In genomic region chr17:17514993-17515920, GRCh38 we compare ENCODE assay signal across 13 cellular contexts. TPM values are rescaled to one million over a fixed set of nuclear protein-coding genes. Genes with fewer than 3 reads are reported as not detected.
DNase-seq lines count a peak whose midpoint lies in the region; ATAC-seq and TF ChIP-seq lines count a peak whose summit lies in the region.
"Had no signal": no experiment of that assay in that cellular context is flagged by ENCODE, and none has a peak within 500 bp of the region (broad histone marks: within the 10 kb centered on the region; RNA-seq: fewer than 3 reads in every experiment).

No MANE protein-coding gene starts in this region.

- POLR2A ChIA-PET in AG04449 (lab: Yijun Ruan, JAX), result interaction anchor here (0.7 to 1.3 kb wide), 3 partner anchors 19 to 115 kb away, joined by 3 to 4 read pairs (median 3); partner anchors contain the start of gene RASD1

- CTCF ChIA-PET in AG04449 (lab: Yijun Ruan, JAX), result interaction anchor here (0.9 to 4.0 kb wide), 7 partner anchors 13 to 518 kb away, joined by 3 to 28 read pairs (median 4); partner anchors contain the start of gene RASD1

- H3K27ac ChIP-seq in colonic mucosa, result no peak overlapping the region
- H3K27ac ChIP-seq: heart left ventricle had no signal

- peak overlapping the region; percentile 5 for H3K9ac ChIP-seq in mucosa of stomach (ENCODE audit: low read length)
- H3K9ac ChIP-seq in colonic mucosa (ENCODE audit: low read depth in 2 of 2, low read length in 2 of 2), result no peak overlapping the region

- intact Hi-C loops in colonic mucosa (cut with DNase I), result no loop called here

- H3K4me3 ChIP-seq in AG04449 (ENCODE audit: low read depth, low read length) (no peak overlapping the region), choroid plexus epithelial cell (ENCODE audit: low read depth, low read length) (no peak overlapping the region), mucosa of stomach (ENCODE audit: low read length) (no peak overlapping the region), colonic mucosa (no peak overlapping the region)
- H3K4me3 ChIP-seq: coronary artery, heart left ventricle had no signal

- H3K27me3 ChIP-seq in mucosa of stomach (ENCODE audit: control insufficient read depth, insufficient read depth, low read length) (no peaks in the 10 kb centered on the region), colonic mucosa (no peaks in the 10 kb centered on the region)
- H3K27me3 ChIP-seq: heart left ventricle had no signal

- DNase-seq in AG04449 (ENCODE audit: low read depth, low spot score), result peak; percentile 71
- peak; percentile 36 for DNase-seq in HK-2 (ENCODE audit: unreplicated experiment)
- peak; percentile 24 for DNase-seq in choroid plexus epithelial cell (ENCODE audit: low read depth)
- DNase-seq in DMS114 treated with DMSO at 0.1 percent for 48 hours (lab: John Stamatoyannopoulos, UW; ENCODE audit: unreplicated experiment), result no peak
- no peak for DNase-seq in colonic mucosa
- DNase-seq: activated effector memory CD4-positive, alpha-beta T cell treated with anti-CD3 and anti-CD28 coated beads, Interleukin-2, amount 50 U/mL, for 16 hours; NCI-H345 had no signal

- no peak for ATAC-seq in GM21723 (IDR thresholded peaks at IDR 0.05; ENCODE audit: unreplicated experiment)
- no peak for ATAC-seq in HG02571 (IDR thresholded peaks at IDR 0.05; ENCODE audit: unreplicated experiment)
- ATAC-seq: activated CD4-positive, CD25-positive, alpha-beta regulatory T cell treated with anti-CD3 and anti-CD28 coated beads, Interleukin-2, amount 50 U/mL, for 24 hours had no signal

- TF ChIP-seq CTCF in AG04449 (IDR thresholded peaks at IDR 0.05; ENCODE audit: insufficient read depth, low read length, missing control alignments), result no peak
- no peak for TF ChIP-seq CTCF in choroid plexus epithelial cell (conservative IDR thresholded peaks at IDR 0.05; ENCODE audit: low read depth, low read length)
- no peak for TF ChIP-seq CTCF in colonic mucosa (IDR thresholded peaks at IDR 0.05)

- H3K9me3 ChIP-seq in mucosa of stomach (ENCODE audit: control insufficient read depth, low read length), result no peaks in the 10 kb centered on the region
- H3K9me3 ChIP-seq in colonic mucosa, result no peaks in the 10 kb centered on the region
- H3K9me3 ChIP-seq: heart left ventricle had no signal

- H3K36me3 ChIP-seq in mucosa of stomach (ENCODE audit: control insufficient read depth, insufficient read depth, low read length) (no peaks in the 10 kb centered on the region), colonic mucosa (no peaks in the 10 kb centered on the region)
- H3K36me3 ChIP-seq: heart left ventricle had no signal

- H3K4me1 ChIP-seq in mucosa of stomach (ENCODE audit: control insufficient read depth, insufficient read depth, low read length) (peaks cover 26% of the 10 kb centered on the region), colonic mucosa (no peaks in the 10 kb centered on the region)
- H3K4me1 ChIP-seq: heart left ventricle had no signal

RNA-seq across cellular contexts. Expression of gene RASD1, which starts 19.1 kb away (rescaled TPM):
- total RNA-seq in colonic mucosa, result 10 to 100 TPM; 21.6 to 24.9 TPM

RNA-seq across cellular contexts. Expression of gene MED9, which starts 38.5 kb away (rescaled TPM):
- total RNA-seq in colonic mucosa, result 10 to 100 TPM; 15.3 to 23.8 TPM

Comparison
In these comparisons a context has a peak if more than half of its experiments do, and no peak if none do; other contexts are left out.
1. DNase-seq: peak in AG04449 (single experiment), HK-2 (single experiment) and choroid plexus epithelial cell (single experiment); none in DMS114 treated with DMSO at 0.1 percent for 48 hours (single experiment) and colonic mucosa (single experiment).